In the genomic region with DNA sequence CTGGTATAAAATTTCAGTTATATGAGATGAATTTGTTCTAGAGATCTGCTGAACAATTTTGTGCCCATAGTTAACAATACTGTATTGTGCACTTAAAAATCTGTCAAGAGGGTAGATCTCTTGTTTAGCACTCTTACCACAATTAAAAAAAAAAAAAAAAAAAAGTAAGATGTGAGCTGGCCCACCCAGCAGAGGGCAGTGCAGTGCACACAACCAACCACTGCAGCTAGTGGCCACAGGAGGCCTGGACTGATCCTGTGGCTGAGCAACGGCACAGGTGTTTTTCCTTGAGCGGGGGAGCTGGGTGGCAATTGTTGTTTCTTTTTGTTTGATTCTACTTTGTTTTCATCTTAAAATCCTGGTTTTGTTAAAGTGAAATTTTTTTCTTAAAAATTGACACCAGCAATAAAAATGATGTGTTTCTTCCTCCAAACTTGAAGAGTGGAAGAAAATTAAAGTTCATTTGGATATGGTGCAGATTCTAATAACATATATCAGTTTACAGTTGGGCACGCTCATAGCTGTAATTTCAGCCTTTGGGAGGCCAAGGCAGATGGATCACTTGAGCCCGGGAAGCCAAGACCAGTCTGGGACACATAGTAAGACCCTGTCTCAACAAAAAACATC, we compare ENCODE assay signal across 8 cellular contexts.
DNase-seq lines count a peak whose midpoint lies in the region; ATAC-seq and TF ChIP-seq lines count a peak whose summit lies in the region.

No MANE protein-coding gene starts in this region.

- H3K4me3 ChIP-seq in Loucy (ENCODE audit: low read length, poor library complexity, severe bottlenecking) = no peak overlapping the region

- H3K4me2 ChIP-seq in Loucy (ENCODE audit: low read depth, low read length, poor library complexity, severe bottlenecking) = no peak overlapping the region

- H3F3A ChIP-seq in Loucy (ENCODE audit: low read depth) = no peaks in the 10 kb centered on the region

- no peaks in the 10 kb centered on the region for H3K4me1 ChIP-seq in Loucy (ENCODE audit: insufficient read depth, low read length, poor library complexity, severe bottlenecking)

- TF ChIP-seq CTCF in Loucy (conservative IDR thresholded peaks at IDR 0.05; ENCODE audit: low read length) = peak; percentile 88

- no peak overlapping the region for H3K9ac ChIP-seq in Loucy (ENCODE audit: low read depth, low read length, poor library complexity, severe bottlenecking)

- no peaks in the 10 kb centered on the region for H3K79me2 ChIP-seq in Loucy (ENCODE audit: insufficient read depth, low read length)

- H3K27me3 ChIP-seq in Loucy (ENCODE audit: insufficient read depth, low read length, poor library complexity, severe bottlenecking) = no peaks in the 10 kb centered on the region

- no peaks in the 10 kb centered on the region for H4K20me1 ChIP-seq in Loucy (ENCODE audit: insufficient read depth, low read length, poor library complexity, severe bottlenecking)

- H3K9me3 ChIP-seq in Loucy (ENCODE audit: insufficient read depth, low read depth, low read length) = 0 out of 2 replicates have a peak, but pooled peaks cover 6% of the 10 kb centered on the region

- ATAC-seq in GM21526 (IDR thresholded peaks at IDR 0.05; ENCODE audit: low FRiP score, unreplicated experiment) (peak; percentile 87), GM18861 (IDR thresholded peaks at IDR 0.05; ENCODE audit: unreplicated experiment) (no peak)

- H3K9me2 ChIP-seq in Loucy (replicated peaks; ENCODE audit: low read depth, low read length) = no peaks in the 10 kb centered on the region

- H3K36me3 ChIP-seq in Loucy (ENCODE audit: insufficient read depth, low read length) = no peaks in the 10 kb centered on the region

- H2AFZ ChIP-seq in Loucy (ENCODE audit: low read length) = peak overlapping the region; percentile 48; the same call in 1 of the 2 replicates

- DNase-seq in DMS153 (lab: John Stamatoyannopoulos, UW) = peak; percentile 44
- DNase-seq in T-helper 1 cell = peak; percentile 23 to 49 (median 36)
- peak; percentile 68 for DNase-seq in astrocyte of the hippocampus (ENCODE audit: low read depth, low spot score)
- peak; percentile 80 for DNase-seq in iPS-NIHi11 (ENCODE audit: low spot score)
- DNase-seq in stimulated activated CD4-positive, alpha-beta T cell treated with anti-CD3 and anti-CD28 coated beads, Interleukin-2, amount 100 ng/mL, for 48 hours = peak; percentile 44 to 47
